In the genomic region with DNA sequence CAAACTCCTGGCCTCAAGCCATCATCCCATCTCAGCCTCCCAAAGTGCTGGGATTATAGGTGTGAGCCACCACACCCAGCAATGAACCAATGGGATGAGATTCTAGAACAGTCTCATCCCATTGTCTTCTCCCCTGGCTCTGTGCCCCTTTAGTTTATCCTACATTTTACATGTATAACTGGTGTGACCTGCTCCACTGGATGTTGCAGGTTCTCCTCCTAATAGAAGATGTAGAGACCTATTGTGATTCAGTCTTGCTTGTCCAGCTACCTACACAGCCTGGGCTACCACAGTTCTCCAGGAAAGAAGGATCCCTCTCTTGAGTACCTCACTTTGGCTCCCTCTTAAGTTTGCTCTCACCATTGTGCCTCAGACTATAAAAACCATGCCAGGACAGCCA, we compare ENCODE assay signal across 13 cellular contexts. TPM values are rescaled to one million over a fixed set of nuclear protein-coding genes. Genes with fewer than 3 reads are reported as not detected.
"Had no signal": no experiment of that assay in that cellular context is flagged by ENCODE, and none has a peak within 500 bp of the region (broad histone marks: within the 10 kb centered on the region; RNA-seq: fewer than 3 reads in every experiment).

No MANE protein-coding gene starts in this region.

- H3K4me3 ChIP-seq: gastroesophageal sphincter, left ventricle myocardium inferior, tibial nerve had no signal

- H3K27me3 Mint-ChIP-seq: activated B cell treated with CpG ODN at 0.5 μM for 24 hours had no signal

- H3K36me3 Mint-ChIP-seq: activated naive CD8-positive, alpha-beta T cell treated with anti-CD3 and anti-CD28 coated beads, Interleukin-2, amount 10 ng/mL, durations not matched to agents 7 days and 5 days had no signal

- DNase-seq: activated B cell treated with CpG ODN at 0.5 μM for 24 hours; activated CD4-positive, alpha-beta T cell treated with anti-CD3 and anti-CD28 coated beads, Interleukin-2, amount 10 ng/mL, durations not matched to agents 7 days and 5 days; activated gamma-delta T cell treated with Interleukin-2 at 50 U/mL for 16 hours; activated naive CD8-positive, alpha-beta T cell treated with anti-CD3 and anti-CD28 coated beads, Interleukin-2, amount 10 ng/mL, durations not matched to agents 7 days and 5 days; activated T-cell treated with anti-CD3 and anti-CD28 coated beads, Interleukin-2, amount 50 U/mL, for 1 hour; islet precursor cell; left ventricle myocardium inferior; retina; stimulated activated CD4-positive, alpha-beta T cell treated with anti-CD3 and anti-CD28 coated beads, Interleukin-4, amount 100 ng/mL, for 4 hours; T-helper 17 cell had no signal

- H3K27ac Mint-ChIP-seq: activated B cell treated with CpG ODN at 0.5 μM for 24 hours; activated CD4-positive, alpha-beta T cell treated with anti-CD3 and anti-CD28 coated beads, Interleukin-2, amount 10 ng/mL, durations not matched to agents 7 days and 5 days; activated naive CD8-positive, alpha-beta T cell treated with anti-CD3 and anti-CD28 coated beads, Interleukin-2, amount 10 ng/mL, durations not matched to agents 7 days and 5 days; memory B cell; T-helper 17 cell had no signal

- ATAC-seq: gastroesophageal sphincter, T-helper 17 cell had no signal

- H3K36me3 ChIP-seq: gastroesophageal sphincter, left ventricle myocardium inferior, tibial nerve had no signal

- H3K9me3 ChIP-seq: gastroesophageal sphincter, left ventricle myocardium inferior, tibial nerve had no signal

- H3K9me3 Mint-ChIP-seq: activated B cell treated with CpG ODN at 0.5 μM for 24 hours; activated CD4-positive, alpha-beta T cell treated with anti-CD3 and anti-CD28 coated beads, Interleukin-2, amount 10 ng/mL, durations not matched to agents 7 days and 5 days; activated naive CD8-positive, alpha-beta T cell treated with anti-CD3 and anti-CD28 coated beads, Interleukin-2, amount 10 ng/mL, durations not matched to agents 7 days and 5 days; memory B cell had no signal

- H3K27me3 ChIP-seq: gastroesophageal sphincter, tibial nerve had no signal

- H3K27ac ChIP-seq: gastroesophageal sphincter, left ventricle myocardium inferior, tibial nerve had no signal

RNA-seq across cellular contexts. Expression of a gene that starts 19.6 kb away (rescaled TPM):
- total RNA-seq: activated B cell treated with CpG ODN at 0.5 μM for 24 hours had no signal
